In genomic region chr7:90980545-90980944, GRCh38 we compare ENCODE assay signal across 26 cellular contexts.
"Had no signal": no experiment of that assay in that cellular context is flagged by ENCODE, and none has a peak within 500 bp of the region (broad histone marks: within the 10 kb centered on the region; RNA-seq: fewer than 3 reads in every experiment).

No MANE protein-coding gene starts in this region.

- H3K4me3 ChIP-seq: esophagus squamous epithelium, gastrocnemius medialis, lung, mucosa of descending colon, prostate gland, right atrium auricular region, sigmoid colon, thoracic aorta, tibial nerve, upper lobe of left lung had no signal

- H3K36me3 ChIP-seq: esophagus squamous epithelium, gastrocnemius medialis, prostate gland, right atrium auricular region, thoracic aorta, tibial nerve had no signal

- H3K79me2 ChIP-seq: parathyroid adenoma had no signal

- H3K9ac ChIP-seq: parathyroid adenoma had no signal

- H2AFZ ChIP-seq: parathyroid adenoma had no signal

- H3K27me3 ChIP-seq: esophagus squamous epithelium, gastrocnemius medialis, neutrophil, right atrium auricular region, sigmoid colon, tibial nerve, upper lobe of left lung had no signal

- ATAC-seq: effector memory CD8-positive, alpha-beta T cell; gastrocnemius medialis; left lobe of liver; mucosa of descending colon; natural killer cell treated with Interleukin-12 subunit alpha and Interleukin-12 subunit beta and Interleukin-15 and Interleukin-18, amount 100 ng/mL, for 72 hours; stimulated activated memory B cell treated with anti-CD40 and anti-IgM and Interleukin-4, amounts not matched to agents 10 μg/mL and 1 μg/mL and 100 μg/mL, for 72 hours; stimulated activated naive CD8-positive, alpha-beta T cell treated with anti-CD3 and anti-CD28 coated beads, Interleukin-15, Interleukin-2, amounts not matched to agents 100 U/mL and 50 U/mL, for 24 hours had no signal

- H3K27ac ChIP-seq: esophagus squamous epithelium, gastrocnemius medialis, neutrophil, parathyroid adenoma, prostate gland, right atrium auricular region, sigmoid colon, thoracic aorta, tibial nerve, upper lobe of left lung had no signal

- H3K4me1 ChIP-seq: esophagus squamous epithelium, gastrocnemius medialis, parathyroid adenoma, prostate gland, right atrium auricular region, sigmoid colon, tibial nerve, upper lobe of left lung had no signal

- H3K9me3 ChIP-seq: gastrocnemius medialis, neutrophil, prostate gland, right atrium auricular region, sigmoid colon, thoracic aorta had no signal

- DNase-seq: cortex of kidney; effector memory CD8-positive, alpha-beta T cell; erythroblast; esophagus squamous epithelium; foreskin fibroblast; gastrocnemius medialis; head of caudate nucleus; kidney; mucosa of descending colon; naive B cell; sigmoid colon; stimulated activated CD4-positive, alpha-beta T cell treated with anti-CD3 and anti-CD28 coated beads, Interleukin-4, amount 100 ng/mL, for 4 hours; stimulated activated naive CD8-positive, alpha-beta T cell treated with anti-CD3 and anti-CD28 coated beads, Interleukin-15, Interleukin-2, amounts not matched to agents 100 U/mL and 50 U/mL, for 24 hours; substantia nigra; upper lobe of left lung had no signal

- FAIRE-seq: urothelium cell line had no signal
